In genomic region chr10:95462740-95463667, GRCh38 we compare ENCODE assay signal across 23 cellular contexts.
DNase-seq lines count a peak whose midpoint lies in the region; ATAC-seq and TF ChIP-seq lines count a peak whose summit lies in the region.
"Had no signal": no experiment of that assay in that cellular context is flagged by ENCODE, and none has a peak within 500 bp of the region (broad histone marks: within the 10 kb centered on the region; RNA-seq: fewer than 3 reads in every experiment).

No MANE protein-coding gene starts in this region.

- no peak for TF ChIP-seq POLR2A in esophagus squamous epithelium (IDR thresholded peaks at IDR 0.05)
- no peak for TF ChIP-seq POLR2A in suprapubic skin (IDR thresholded peaks at IDR 0.05)

- intact Hi-C loops in ascending aorta (cut with DNase I) (no loop called here), esophagus squamous epithelium (cut with DNase I) (no loop called here)

- TF ChIP-seq EP300 in suprapubic skin (IDR thresholded peaks at IDR 0.05): peak; percentile 14

- no peaks in the 10 kb centered on the region for H3K9me3 ChIP-seq in ascending aorta
- H3K9me3 ChIP-seq in esophagus squamous epithelium: no peaks in the 10 kb centered on the region
- H3K9me3 ChIP-seq in lung (ENCODE audit: control insufficient read depth in 2 of 2, insufficient read depth in 1 of 2, low read length in 1 of 2): no peaks in the 10 kb centered on the region
- no peaks in the 10 kb centered on the region for H3K9me3 ChIP-seq in suprapubic skin
- H3K9me3 ChIP-seq: colonic mucosa had no signal

- H3K27ac ChIP-seq in ascending aorta (peak overlapping the region; percentile 93 to 95), esophagus squamous epithelium (peak overlapping the region; percentile 17 to 86 (median 52)), lung (ENCODE audit: low read depth in 1 of 2, low read length in 1 of 2) (peak overlapping the region in 1 of 2 donors; percentile 69), suprapubic skin (no peak overlapping the region)
- H3K27ac ChIP-seq: HL-60 had no signal

- no peaks in the 10 kb centered on the region for H3K9me3 Mint-ChIP-seq in stimulated activated memory B cell treated with anti-CD40 and anti-IgM and Interleukin-4, amounts not matched to agents 10 μg/mL and 1 μg/mL and 100 μg/mL, for 72 hours
- H3K9me3 Mint-ChIP-seq: activated naive CD4-positive, alpha-beta T cell treated with anti-CD3 and anti-CD28 coated beads, Interleukin-2, amount 50 U/mL, for 24 hours; activated T-cell treated with anti-CD3 and anti-CD28 coated beads, Interleukin-2, amount 50 U/mL, for 72 hours; CD14-positive monocyte; HFFc6; mesothelial cell of epicardium had no signal

- ATAC-seq in lung (ENCODE audit: insufficient read depth, low FRiP score) (peak; percentile 64), HG03378 (IDR thresholded peaks at IDR 0.05; ENCODE audit: unreplicated experiment) (no peak)
- ATAC-seq in stimulated activated memory B cell treated with anti-CD40 and anti-IgM and Interleukin-4, amounts not matched to agents 10 μg/mL and 1 μg/mL and 100 μg/mL, for 72 hours: no peak
- ATAC-seq: activated T-cell treated with anti-CD3 and anti-CD28 coated beads, Interleukin-2, amount 50 U/mL, for 72 hours; PC-3 had no signal

- DNase-seq in ascending aorta (ENCODE audit: low spot score in 2 of 2) (no peak), esophagus squamous epithelium (lab: John Stamatoyannopoulos, UW) (no peak), lung (ENCODE audit: low spot score) (no peak), suprapubic skin (ENCODE audit: low spot score in 2 of 2) (no peak), NCI-H748 treated with DMSO at 0.1 percent for 48 hours (lab: John Stamatoyannopoulos, UW) (no peak)
- DNase-seq: activated CD8-positive, alpha-beta memory T cell treated with anti-CD3 and anti-CD28 coated beads for 24 hours; activated T-cell treated with anti-CD3 and anti-CD28 coated beads, Interleukin-2, amount 50 U/mL, for 72 hours; colonic mucosa; HFFc6; IMR-90; islet precursor cell; NCI-H1417 treated with DMSO at 0.1 percent for 48 hours; PC-3; posterior cingulate gyrus; SIG-M5; stimulated activated CD4-positive, alpha-beta T cell treated with anti-CD3 and anti-CD28 coated beads, Interleukin-4, amount 100 ng/mL, for 24 hours had no signal

- peaks cover 17 to 87% of the 10 kb centered on the region in 2 donors for H3K4me1 ChIP-seq in ascending aorta
- H3K4me1 ChIP-seq in esophagus squamous epithelium: peaks cover 0 to 37% (median 7%) of the 10 kb centered on the region in 3 donors
- peaks cover 5 to 15% of the 10 kb centered on the region in 2 donors for H3K4me1 ChIP-seq in lung (ENCODE audit: control insufficient read depth in 2 of 2, insufficient read depth in 2 of 2, low read length in 2 of 2)
- peaks cover 15% of the 10 kb centered on the region for H3K4me1 ChIP-seq in suprapubic skin
- H3K4me1 ChIP-seq: colonic mucosa had no signal

- no peaks in the 10 kb centered on the region for H3K36me3 Mint-ChIP-seq in stimulated activated memory B cell treated with anti-CD40 and anti-IgM and Interleukin-4, amounts not matched to agents 10 μg/mL and 1 μg/mL and 100 μg/mL, for 72 hours
- H3K36me3 Mint-ChIP-seq: activated naive CD4-positive, alpha-beta T cell treated with anti-CD3 and anti-CD28 coated beads, Interleukin-2, amount 50 U/mL, for 24 hours; CD14-positive monocyte; mesothelial cell of epicardium had no signal

- H3K36me3 ChIP-seq in ascending aorta: peaks cover 9 to 12% of the 10 kb centered on the region in 2 donors
- H3K36me3 ChIP-seq in esophagus squamous epithelium: no peaks in the 10 kb centered on the region
- H3K36me3 ChIP-seq in lung (ENCODE audit: control insufficient read depth in 2 of 2, insufficient read depth in 2 of 2, low read length in 2 of 2): peaks cover 0 to 3% of the 10 kb centered on the region in 2 donors
- H3K36me3 ChIP-seq in suprapubic skin: no peaks in the 10 kb centered on the region
- H3K36me3 ChIP-seq: colonic mucosa had no signal

- H3K27me3 ChIP-seq in ascending aorta (no peaks in the 10 kb centered on the region), esophagus squamous epithelium (no peaks in the 10 kb centered on the region), lung (ENCODE audit: control insufficient read depth, insufficient read depth) (no peaks in the 10 kb centered on the region), suprapubic skin (no peaks in the 10 kb centered on the region)
- H3K27me3 ChIP-seq: colonic mucosa had no signal

- no peaks in the 10 kb centered on the region for H3K4me1 Mint-ChIP-seq in stimulated activated memory B cell treated with anti-CD40 and anti-IgM and Interleukin-4, amounts not matched to agents 10 μg/mL and 1 μg/mL and 100 μg/mL, for 72 hours
- H3K4me1 Mint-ChIP-seq: activated naive CD4-positive, alpha-beta T cell treated with anti-CD3 and anti-CD28 coated beads, Interleukin-2, amount 50 U/mL, for 24 hours; CD14-positive monocyte had no signal

- H3K27ac Mint-ChIP-seq in stimulated activated memory B cell treated with anti-CD40 and anti-IgM and Interleukin-4, amounts not matched to agents 10 μg/mL and 1 μg/mL and 100 μg/mL, for 72 hours: no peak overlapping the region
- H3K27ac Mint-ChIP-seq: activated naive CD4-positive, alpha-beta T cell treated with anti-CD3 and anti-CD28 coated beads, Interleukin-2, amount 50 U/mL, for 24 hours; activated T-cell treated with anti-CD3 and anti-CD28 coated beads, Interleukin-2, amount 50 U/mL, for 72 hours; CD14-positive monocyte; HFFc6; mesothelial cell of epicardium had no signal

- WGBS in esophagus squamous epithelium, 2 donors: 75 to 77% methylated on average over 1 of the region's 1 CpG
- 64 to 79% methylated on average over 1 of the region's 1 CpG for WGBS in lung, 2 donors
- WGBS in suprapubic skin: 87% methylated on average over 1 of the region's 1 CpG

- peaks cover 16% of the 10 kb centered on the region for H3K27me3 Mint-ChIP-seq in stimulated activated memory B cell treated with anti-CD40 and anti-IgM and Interleukin-4, amounts not matched to agents 10 μg/mL and 1 μg/mL and 100 μg/mL, for 72 hours
- H3K27me3 Mint-ChIP-seq: activated naive CD4-positive, alpha-beta T cell treated with anti-CD3 and anti-CD28 coated beads, Interleukin-2, amount 50 U/mL, for 24 hours had no signal

- H3K4me3 Mint-ChIP-seq in stimulated activated memory B cell treated with anti-CD40 and anti-IgM and Interleukin-4, amounts not matched to agents 10 μg/mL and 1 μg/mL and 100 μg/mL, for 72 hours: no peak overlapping the region
- H3K4me3 Mint-ChIP-seq: activated naive CD4-positive, alpha-beta T cell treated with anti-CD3 and anti-CD28 coated beads, Interleukin-2, amount 50 U/mL, for 24 hours; activated T-cell treated with anti-CD3 and anti-CD28 coated beads, Interleukin-2, amount 50 U/mL, for 72 hours; CD14-positive monocyte; HFFc6; mesothelial cell of epicardium had no signal

- TF ChIP-seq CTCF in ascending aorta (IDR thresholded peaks at IDR 0.05) (no peak), esophagus squamous epithelium (IDR thresholded peaks at IDR 0.05) (no peak), lung (IDR thresholded peaks at IDR 0.05; ENCODE audit: control extremely low read depth, extremely low read depth) (no peak), suprapubic skin (IDR thresholded peaks at IDR 0.05) (no peak)

- H3K4me3 ChIP-seq in ascending aorta (no peak overlapping the region), esophagus squamous epithelium (no peak overlapping the region), lung (no peak overlapping the region), suprapubic skin (no peak overlapping the region)
- H3K4me3 ChIP-seq: colonic mucosa, smooth muscle cell had no signal
